18 cellular contexts compared by ENCODE assay signal in the genomic region with DNA sequence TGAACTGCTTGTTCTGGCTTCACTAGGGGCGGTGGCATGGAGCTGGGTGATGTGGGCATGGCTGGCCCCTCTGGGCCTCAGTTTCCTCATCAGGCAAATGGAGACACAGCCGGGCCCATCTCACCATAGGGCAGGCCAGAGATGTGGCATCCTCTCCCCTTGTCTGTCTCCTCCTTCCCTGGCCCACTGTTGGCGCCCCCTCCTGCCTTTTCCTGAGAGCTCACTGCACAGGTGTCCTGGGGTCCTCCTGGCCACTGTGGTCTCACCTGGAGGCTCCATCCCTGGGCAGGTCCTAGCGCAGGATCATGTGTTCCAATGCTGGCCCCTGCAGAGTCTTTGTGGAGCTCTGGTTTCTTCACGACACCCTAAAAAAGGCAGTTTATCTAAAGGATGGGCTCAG. TPM values are rescaled to one million over a fixed set of nuclear protein-coding genes. Genes with fewer than 3 reads are reported as not detected.
A peak's percentile ranks its signal among the peaks of the same experiment; 100 is the strongest.
DNase-seq lines count a peak whose midpoint lies in the region; ATAC-seq, FAIRE-seq and TF ChIP-seq lines count a peak whose summit lies in the region.
"Had no signal": no experiment of that assay in that cellular context is flagged by ENCODE, and none has a peak within 500 bp of the region (broad histone marks: within the 10 kb centered on the region; RNA-seq: fewer than 3 reads in every experiment).

No MANE protein-coding gene starts in this region.

- ATAC-seq in A549 = no peak
- no peak for ATAC-seq in PC-3
- no peak for ATAC-seq in foreskin keratinocyte
- ATAC-seq: lower lobe of right lung, pancreas had no signal

- no peak for FAIRE-seq in A549 (lab: Jason Lieb, UNC)
- FAIRE-seq: pancreas had no signal

- H3K4me3 Mint-ChIP-seq in nephron progenitor cell = no peak overlapping the region
- H3K4me3 Mint-ChIP-seq: T-helper 1 cell treated with Interleukin-12 subunit alpha and Interleukin-12 subunit beta and Interleukin-4 antibody, amounts not matched to agents 30 μg/mL and 1 μg/mL, for 36 hours had no signal

- H3K27ac Mint-ChIP-seq in nephron progenitor cell = no peak overlapping the region
- H3K27ac Mint-ChIP-seq: activated T-helper 2 cell treated with anti-CD3 and anti-CD28 coated beads, Interferon-gamma antibody, Interleukin-2, Interleukin-4, amounts not matched to agents 10 μg/mL and 5 μg/mL and 100 μg/mL, durations not matched to agents 14 hours and 24 hours and 36 hours; T-helper 1 cell treated with Interleukin-12 subunit alpha and Interleukin-12 subunit beta and Interleukin-4 antibody, amounts not matched to agents 30 μg/mL and 1 μg/mL, for 36 hours had no signal

- no peak for DNase-seq in A549 (ENCODE audit: low read depth in 1 of 2, low spot score in 1 of 2)
- no peak for DNase-seq in PC-3
- DNase-seq in foreskin keratinocyte = no peak
- no peak for DNase-seq in DMS 273 (lab: John Stamatoyannopoulos, UW; ENCODE audit: unreplicated experiment)
- DNase-seq in NCI-H1105 (lab: John Stamatoyannopoulos, UW) = no peak
- DNase-seq in nephron progenitor cell = no peak
- no peak for DNase-seq in NCI-H1417 (lab: John Stamatoyannopoulos, UW)
- DNase-seq: activated CD4-positive, CD25-positive, alpha-beta regulatory T cell; esophagus squamous epithelium; head of caudate nucleus; lower lobe of right lung; NCI-H187 treated with DMSO at 0.1 percent for 48 hours; NCI-H345; SHP77 had no signal

- no TSS peak for BruUV-seq in PC-3 (replicated peaks; lab: Mats Ljungman, UMichigan)

- H3K4me1 Mint-ChIP-seq in nephron progenitor cell = peaks cover 6% of the 10 kb centered on the region

- intact Hi-C loops in PC-3 (cut with micrococcal nuclease) = no loop called here

- WGBS in A549 (ENCODE audit: missing lambda C conversion rate) = 92% methylated on average over 5 of the region's 5 CpGs

- H4K20me1 ChIP-seq in DOHH2 (ENCODE audit: control insufficient read depth, insufficient read depth, low read depth, low read length) = no peaks in the 10 kb centered on the region
- H4K20me1 ChIP-seq in PC-3 (ENCODE audit: low read length) = no peaks in the 10 kb centered on the region

- POLR2A ChIA-PET in A549 (lab: Yijun Ruan, JAX) (interaction anchor here (1.1 kb wide), 1 partner anchor 52 kb away, joined by 6 read pairs; no protein-coding TSS in a partner anchor), PC-3 (lab: Charles Lee; ENCODE audit: unreplicated experiment) (no interaction called here)

- no peaks in the 10 kb centered on the region for H3K79me2 ChIP-seq in DOHH2 (ENCODE audit: control insufficient read depth, low read length)
- H3K79me2 ChIP-seq in PC-3 (ENCODE audit: low read length) = peaks cover 14% of the 10 kb centered on the region; the same call in 1 of the 2 replicates

- H3K36me3 ChIP-seq in DOHH2 (ENCODE audit: control insufficient read depth, low read length) (no peaks in the 10 kb centered on the region), PC-3 (ENCODE audit: low read depth, low read length) (no peaks in the 10 kb centered on the region; the same call in none of the 2 replicates)

- no peak overlapping the region for H3K9ac ChIP-seq in PC-3 (ENCODE audit: low read length)

- H2AFZ ChIP-seq in PC-3 (ENCODE audit: low read length) = no peak overlapping the region

- no peaks in the 10 kb centered on the region for H3F3A ChIP-seq in DOHH2 (ENCODE audit: control insufficient read depth, insufficient read depth)
- no peaks in the 10 kb centered on the region for H3F3A ChIP-seq in PC-3 (ENCODE audit: low read length, unreplicated experiment)

- no peak for TF ChIP-seq EP300 in A549 (IDR thresholded peaks at IDR 0.05)

- H3K27ac ChIP-seq in A549 (peak overlapping the region; percentile 80 to 92), DOHH2 (ENCODE audit: low read depth, low read length) (no peak overlapping the region), PC-3 (ENCODE audit: low read length) (no peak overlapping the region), foreskin keratinocyte (no peak overlapping the region)
- H3K27ac ChIP-seq: esophagus squamous epithelium, lower lobe of right lung, pancreas had no signal

- H3K4me1 ChIP-seq in A549 (peaks cover 45% of the 10 kb centered on the region), DOHH2 (ENCODE audit: control insufficient read depth, low read length) (no peaks in the 10 kb centered on the region), PC-3 (ENCODE audit: insufficient read depth, low read length) (peaks cover 13% of the 10 kb centered on the region), foreskin keratinocyte (peaks cover 12% of the 10 kb centered on the region)
- H3K4me1 ChIP-seq: lower lobe of right lung, pancreas had no signal

- TF ChIP-seq CTCF in A549 (IDR thresholded peaks at IDR 0.05) (no peak; the same call in 2 of the 3 replicates), DOHH2 (IDR thresholded peaks at IDR 0.05; ENCODE audit: low read depth, low read length, poor library complexity, severe bottlenecking) (peak; percentile 25), PC-3 (conservative IDR thresholded peaks at IDR 0.05; ENCODE audit: low read depth, low read length) (0 out of 2 replicates have a peak, but pooled peaks have one; percentile 15), foreskin keratinocyte (conservative IDR thresholded peaks at IDR 0.05) (peak; percentile 14), nephron progenitor cell (IDR thresholded peaks at IDR 0.05) (no peak)

- H3K9me2 ChIP-seq in DOHH2 (replicated peaks; ENCODE audit: control insufficient read depth, low read length) (no peaks in the 10 kb centered on the region), PC-3 (replicated peaks; ENCODE audit: low read length) (no peaks in the 10 kb centered on the region)

- no peak overlapping the region for H3K4me3 ChIP-seq in A549
- no peak overlapping the region for H3K4me3 ChIP-seq in DOHH2 (ENCODE audit: low read length)
- H3K4me3 ChIP-seq in PC-3 (ENCODE audit: low read length) = no peak overlapping the region
- H3K4me3 ChIP-seq: esophagus squamous epithelium, lower lobe of right lung, pancreas had no signal

- H3K36me3 Mint-ChIP-seq in nephron progenitor cell (ENCODE audit: low read depth) = no peaks in the 10 kb centered on the region

- no peaks in the 10 kb centered on the region for H3K27me3 Mint-ChIP-seq in nephron progenitor cell (ENCODE audit: low read depth, poor library complexity)

- TF ChIP-seq POLR2A in A549 (IDR thresholded peaks at IDR 0.05; ENCODE audit: low read length) = no peak

- CTCF ChIA-PET in A549 (lab: Yijun Ruan, JAX) (interaction anchor here (1.0 to 2.9 kb wide), 5 partner anchors 9 to 184 kb away, joined by 3 to 19 read pairs (median 7); no protein-coding TSS in a partner anchor), PC-3 (lab: Charles Lee) (no interaction called here)

- H3K27me3 ChIP-seq in DOHH2 (ENCODE audit: control insufficient read depth, low read length) (no peaks in the 10 kb centered on the region), PC-3 (ENCODE audit: low read length) (no peaks in the 10 kb centered on the region), foreskin keratinocyte (no peaks in the 10 kb centered on the region)
- H3K27me3 ChIP-seq: esophagus squamous epithelium, pancreas had no signal

- no peaks in the 10 kb centered on the region for H3K9me3 ChIP-seq in A549
- H3K9me3 ChIP-seq in DOHH2 (ENCODE audit: control insufficient read depth, insufficient read depth, low read length) = no peaks in the 10 kb centered on the region
- H3K9me3 ChIP-seq in PC-3 (ENCODE audit: low read length) = no peaks in the 10 kb centered on the region
- H3K9me3 ChIP-seq: esophagus squamous epithelium, lower lobe of right lung, pancreas had no signal

- H3K4me2 ChIP-seq in A549 = no peak overlapping the region
- no peak overlapping the region for H3K4me2 ChIP-seq in DOHH2 (ENCODE audit: low read length)
- H3K4me2 ChIP-seq in PC-3 (ENCODE audit: low read length) = no peak overlapping the region

- peak in 1 of 2 experiments; percentile 24; a peak in 2 of 5 replicates for TF ChIP-seq RAD21 in A549 (conservative IDR thresholded peaks at IDR 0.05 in 1 of 2, IDR thresholded peaks at IDR 0.05 in 1 of 2)

- H3K9me3 Mint-ChIP-seq in nephron progenitor cell = no peaks in the 10 kb centered on the region
- H3K9me3 Mint-ChIP-seq: activated T-helper 2 cell treated with anti-CD3 and anti-CD28 coated beads, Interferon-gamma antibody, Interleukin-2, Interleukin-4, amounts not matched to agents 10 μg/mL and 5 μg/mL and 100 μg/mL, durations not matched to agents 14 hours and 24 hours and 36 hours; T-helper 1 cell treated with Interleukin-12 subunit alpha and Interleukin-12 subunit beta and Interleukin-4 antibody, amounts not matched to agents 30 μg/mL and 1 μg/mL, for 36 hours had no signal

TF ChIP-seq in A549, 52 proteins besides CTCF, POLR2A, EP300 and RAD21:
- TF ChIP-seq RFX5 (IDR thresholded peaks at IDR 0.05) (no peak), SMC3 (IDR thresholded peaks at IDR 0.05) (peak; percentile 12; the same call in 1 of the 3 replicates)

RNA-seq across cellular contexts. Expression of gene NEK6, which starts 53.5 kb away (rescaled TPM):
- polyA plus RNA-seq in A549 (2011; rRNA removed) (33.7 and 38.7 TPM in 2 replicates), A549 (2017; fragmentation: RNase III; extraction: RNeasy Plus Mini Kit Qiagen cat#74134 plus additional on column Dnase treatment) (26.1 to 38.6 TPM (median 29.8 TPM) in 3 replicates), foreskin keratinocyte (29.7 and 30.5 TPM in 2 replicates)
- 52.0 and 59.5 TPM in 2 replicates for polyA plus RNA-seq in A549 (2012; cell fraction: cytosol; rRNA removed)
- polyA plus RNA-seq in A549 (2012; cell fraction: nucleus; rRNA removed) = 64.3 and 69.2 TPM in 2 replicates
- polyA minus RNA-seq in A549 (2011; rRNA and poly(A)+ RNA removed) = 49.7 and 58.1 TPM in 2 replicates
- total RNA-seq in PC-3 (2014; rRNA removed) (21.1 and 22.1 TPM in 2 replicates), foreskin keratinocyte (28.4 and 30.3 TPM in 2 replicates)

Comparison
In these comparisons a context has a peak if more than half of its experiments do, and no peak if none do; other contexts are left out.
1. H3K27ac ChIP-seq: peak in A549 (2 of 2); none in DOHH2 (single experiment), PC-3 (single experiment) and foreskin keratinocyte (single experiment).
2. CTCF ChIP-seq: peak in DOHH2 (single experiment), PC-3 (single experiment) and foreskin keratinocyte (single experiment); none in A549 (single experiment) and nephron progenitor cell (single experiment).